In the genomic region with DNA sequence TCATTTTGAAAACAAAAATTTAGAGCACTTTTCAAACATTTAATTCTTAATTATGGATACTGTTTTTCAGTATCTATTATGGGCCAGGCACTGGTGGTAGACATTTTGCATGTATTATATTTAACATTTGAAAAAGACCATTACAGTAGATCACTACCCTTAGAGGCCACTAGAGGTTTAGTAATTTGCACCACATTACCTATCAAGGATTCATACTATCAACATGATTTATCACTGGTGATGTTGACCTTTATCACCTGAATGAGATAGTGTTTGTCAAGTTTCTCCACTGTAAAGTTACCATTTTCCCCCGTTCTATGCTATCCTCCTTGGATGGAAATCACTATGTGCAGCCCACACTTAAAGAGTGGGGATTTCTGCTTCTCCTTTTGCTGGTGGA, we compare ENCODE assay signal across 2 cellular contexts.
TF ChIP-seq lines count a peak whose summit lies in the region.

No MANE protein-coding gene starts in this region.

TF ChIP-seq in SK-N-SH, 30 proteins besides CTCF, POLR2A, EP300 and RAD21:
- no peak for TF ChIP-seq YY1 (IDR thresholded peaks at IDR 0.05; ENCODE audit: low read depth)
- no peak for TF ChIP-seq TEAD4 (IDR thresholded peaks at IDR 0.05; ENCODE audit: borderline replicate concordance, insufficient read depth)

TF ChIP-seq in SK-N-SH treated with all-trans-retinoic acid at 6 μM for 48 hours, 23 proteins besides CTCF, POLR2A, EP300 and RAD21:
- TF ChIP-seq, protein P1, sequence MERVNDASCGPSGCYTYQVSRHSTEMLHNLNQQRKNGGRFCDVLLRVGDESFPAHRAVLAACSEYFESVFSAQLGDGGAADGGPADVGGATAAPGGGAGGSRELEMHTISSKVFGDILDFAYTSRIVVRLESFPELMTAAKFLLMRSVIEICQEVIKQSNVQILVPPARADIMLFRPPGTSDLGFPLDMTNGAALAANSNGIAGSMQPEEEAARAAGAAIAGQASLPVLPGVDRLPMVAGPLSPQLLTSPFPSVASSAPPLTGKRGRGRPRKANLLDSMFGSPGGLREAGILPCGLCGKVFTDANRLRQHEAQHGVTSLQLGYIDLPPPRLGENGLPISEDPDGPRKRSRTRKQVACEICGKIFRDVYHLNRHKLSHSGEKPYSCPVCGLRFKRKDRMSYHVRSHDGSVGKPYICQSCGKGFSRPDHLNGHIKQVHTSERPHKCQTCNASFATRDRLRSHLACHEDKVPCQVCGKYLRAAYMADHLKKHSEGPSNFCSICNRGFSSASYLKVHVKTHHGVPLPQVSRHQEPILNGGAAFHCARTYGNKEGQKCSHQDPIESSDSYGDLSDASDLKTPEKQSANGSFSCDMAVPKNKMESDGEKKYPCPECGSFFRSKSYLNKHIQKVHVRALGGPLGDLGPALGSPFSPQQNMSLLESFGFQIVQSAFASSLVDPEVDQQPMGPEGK (CRISPR knock-in tag; IDR thresholded peaks at IDR 0.05; ENCODE audit: borderline replicate concordance), result no peak
- TF ChIP-seq SNAI2 (CRISPR knock-in tag; IDR thresholded peaks at IDR 0.05), result no peak
- TF ChIP-seq, protein P2, sequence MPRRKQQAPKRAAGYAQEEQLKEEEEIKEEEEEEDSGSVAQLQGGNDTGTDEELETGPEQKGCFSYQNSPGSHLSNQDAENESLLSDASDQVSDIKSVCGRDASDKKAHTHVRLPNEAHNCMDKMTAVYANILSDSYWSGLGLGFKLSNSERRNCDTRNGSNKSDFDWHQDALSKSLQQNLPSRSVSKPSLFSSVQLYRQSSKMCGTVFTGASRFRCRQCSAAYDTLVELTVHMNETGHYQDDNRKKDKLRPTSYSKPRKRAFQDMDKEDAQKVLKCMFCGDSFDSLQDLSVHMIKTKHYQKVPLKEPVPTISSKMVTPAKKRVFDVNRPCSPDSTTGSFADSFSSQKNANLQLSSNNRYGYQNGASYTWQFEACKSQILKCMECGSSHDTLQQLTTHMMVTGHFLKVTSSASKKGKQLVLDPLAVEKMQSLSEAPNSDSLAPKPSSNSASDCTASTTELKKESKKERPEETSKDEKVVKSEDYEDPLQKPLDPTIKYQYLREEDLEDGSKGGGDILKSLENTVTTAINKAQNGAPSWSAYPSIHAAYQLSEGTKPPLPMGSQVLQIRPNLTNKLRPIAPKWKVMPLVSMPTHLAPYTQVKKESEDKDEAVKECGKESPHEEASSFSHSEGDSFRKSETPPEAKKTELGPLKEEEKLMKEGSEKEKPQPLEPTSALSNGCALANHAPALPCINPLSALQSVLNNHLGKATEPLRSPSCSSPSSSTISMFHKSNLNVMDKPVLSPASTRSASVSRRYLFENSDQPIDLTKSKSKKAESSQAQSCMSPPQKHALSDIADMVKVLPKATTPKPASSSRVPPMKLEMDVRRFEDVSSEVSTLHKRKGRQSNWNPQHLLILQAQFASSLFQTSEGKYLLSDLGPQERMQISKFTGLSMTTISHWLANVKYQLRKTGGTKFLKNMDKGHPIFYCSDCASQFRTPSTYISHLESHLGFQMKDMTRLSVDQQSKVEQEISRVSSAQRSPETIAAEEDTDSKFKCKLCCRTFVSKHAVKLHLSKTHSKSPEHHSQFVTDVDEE (CRISPR knock-in tag; IDR thresholded peaks at IDR 0.05), result no peak
